Comparison of ENCODE assay signal across 2 cellular contexts in genomic region chr1:111097356-111098099, GRCh38.
A peak's percentile ranks its signal among the peaks of the same experiment; 100 is the strongest.
TF ChIP-seq lines count a peak whose summit lies in the region.

No MANE protein-coding gene starts in this region.

TF ChIP-seq in liver, 16 proteins besides CTCF, POLR2A, EP300 and RAD21:
- TF ChIP-seq, protein P1, sequence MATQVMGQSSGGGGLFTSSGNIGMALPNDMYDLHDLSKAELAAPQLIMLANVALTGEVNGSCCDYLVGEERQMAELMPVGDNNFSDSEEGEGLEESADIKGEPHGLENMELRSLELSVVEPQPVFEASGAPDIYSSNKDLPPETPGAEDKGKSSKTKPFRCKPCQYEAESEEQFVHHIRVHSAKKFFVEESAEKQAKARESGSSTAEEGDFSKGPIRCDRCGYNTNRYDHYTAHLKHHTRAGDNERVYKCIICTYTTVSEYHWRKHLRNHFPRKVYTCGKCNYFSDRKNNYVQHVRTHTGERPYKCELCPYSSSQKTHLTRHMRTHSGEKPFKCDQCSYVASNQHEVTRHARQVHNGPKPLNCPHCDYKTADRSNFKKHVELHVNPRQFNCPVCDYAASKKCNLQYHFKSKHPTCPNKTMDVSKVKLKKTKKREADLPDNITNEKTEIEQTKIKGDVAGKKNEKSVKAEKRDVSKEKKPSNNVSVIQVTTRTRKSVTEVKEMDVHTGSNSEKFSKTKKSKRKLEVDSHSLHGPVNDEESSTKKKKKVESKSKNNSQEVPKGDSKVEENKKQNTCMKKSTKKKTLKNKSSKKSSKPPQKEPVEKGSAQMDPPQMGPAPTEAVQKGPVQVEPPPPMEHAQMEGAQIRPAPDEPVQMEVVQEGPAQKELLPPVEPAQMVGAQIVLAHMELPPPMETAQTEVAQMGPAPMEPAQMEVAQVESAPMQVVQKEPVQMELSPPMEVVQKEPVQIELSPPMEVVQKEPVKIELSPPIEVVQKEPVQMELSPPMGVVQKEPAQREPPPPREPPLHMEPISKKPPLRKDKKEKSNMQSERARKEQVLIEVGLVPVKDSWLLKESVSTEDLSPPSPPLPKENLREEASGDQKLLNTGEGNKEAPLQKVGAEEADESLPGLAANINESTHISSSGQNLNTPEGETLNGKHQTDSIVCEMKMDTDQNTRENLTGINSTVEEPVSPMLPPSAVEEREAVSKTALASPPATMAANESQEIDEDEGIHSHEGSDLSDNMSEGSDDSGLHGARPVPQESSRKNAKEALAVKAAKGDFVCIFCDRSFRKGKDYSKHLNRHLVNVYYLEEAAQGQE (IDR thresholded peaks at IDR 0.05), result no peak
- peak in 1 of 2 donors; percentile 15 for TF ChIP-seq HNF4A (conservative IDR thresholded peaks at IDR 0.05)
- TF ChIP-seq SP1 (IDR thresholded peaks at IDR 0.05), result no peak
- TF ChIP-seq, protein P2, sequence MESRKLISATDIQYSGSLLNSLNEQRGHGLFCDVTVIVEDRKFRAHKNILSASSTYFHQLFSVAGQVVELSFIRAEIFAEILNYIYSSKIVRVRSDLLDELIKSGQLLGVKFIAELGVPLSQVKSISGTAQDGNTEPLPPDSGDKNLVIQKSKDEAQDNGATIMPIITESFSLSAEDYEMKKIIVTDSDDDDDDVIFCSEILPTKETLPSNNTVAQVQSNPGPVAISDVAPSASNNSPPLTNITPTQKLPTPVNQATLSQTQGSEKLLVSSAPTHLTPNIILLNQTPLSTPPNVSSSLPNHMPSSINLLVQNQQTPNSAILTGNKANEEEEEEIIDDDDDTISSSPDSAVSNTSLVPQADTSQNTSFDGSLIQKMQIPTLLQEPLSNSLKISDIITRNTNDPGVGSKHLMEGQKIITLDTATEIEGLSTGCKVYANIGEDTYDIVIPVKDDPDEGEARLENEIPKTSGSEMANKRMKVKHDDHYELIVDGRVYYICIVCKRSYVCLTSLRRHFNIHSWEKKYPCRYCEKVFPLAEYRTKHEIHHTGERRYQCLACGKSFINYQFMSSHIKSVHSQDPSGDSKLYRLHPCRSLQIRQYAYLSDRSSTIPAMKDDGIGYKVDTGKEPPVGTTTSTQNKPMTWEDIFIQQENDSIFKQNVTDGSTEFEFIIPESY (IDR thresholded peaks at IDR 0.05), result no peak
- no peak for TF ChIP-seq NR2F2 (IDR thresholded peaks at IDR 0.05)
- TF ChIP-seq RXRA (IDR thresholded peaks at IDR 0.05), result peak in 1 of 2 donors; percentile 5
- TF ChIP-seq FOXA2 (IDR thresholded peaks at IDR 0.05), result no peak

TF ChIP-seq in HepG2, 621 proteins besides CTCF, POLR2A, EP300 and RAD21:
- TF ChIP-seq NR3C1 (CRISPR knock-in tag; IDR thresholded peaks at IDR 0.05) (no peak), HMGXB4 (CRISPR knock-in tag; IDR thresholded peaks at IDR 0.05; ENCODE audit: borderline replicate concordance in 1 of 2, low read depth in 1 of 2) (no peak), PAF1 (CRISPR knock-in tag; IDR thresholded peaks at IDR 0.05) (no peak), ZNF543 (CRISPR knock-in tag; IDR thresholded peaks at IDR 0.05) (no peak), ONECUT2 (CRISPR knock-in tag; IDR thresholded peaks at IDR 0.05) (no peak), ZNF121 (CRISPR knock-in tag; IDR thresholded peaks at IDR 0.05) (no peak), KAT7 (CRISPR knock-in tag; IDR thresholded peaks at IDR 0.05; ENCODE audit: borderline replicate concordance) (no peak), ZFYVE20 (CRISPR knock-in tag; IDR thresholded peaks at IDR 0.05; ENCODE audit: borderline replicate concordance, low read depth) (no peak), ZNF557 (CRISPR knock-in tag; IDR thresholded peaks at IDR 0.05) (no peak), RBM39 (IDR thresholded peaks at IDR 0.05; ENCODE audit: low read depth, low read length, poor library complexity, severe bottlenecking) (no peak), ZNF12 (CRISPR knock-in tag; IDR thresholded peaks at IDR 0.05) (no peak), KAT8 (CRISPR knock-in tag; IDR thresholded peaks at IDR 0.05) (no peak), RBFOX2 (IDR thresholded peaks at IDR 0.05; ENCODE audit: low read depth, low read length) (no peak), THRA (CRISPR knock-in tag; IDR thresholded peaks at IDR 0.05; ENCODE audit: borderline replicate concordance) (no peak), ZC3H13 (CRISPR knock-in tag; IDR thresholded peaks at IDR 0.05) (no peak)
- TF ChIP-seq, protein P3, sequence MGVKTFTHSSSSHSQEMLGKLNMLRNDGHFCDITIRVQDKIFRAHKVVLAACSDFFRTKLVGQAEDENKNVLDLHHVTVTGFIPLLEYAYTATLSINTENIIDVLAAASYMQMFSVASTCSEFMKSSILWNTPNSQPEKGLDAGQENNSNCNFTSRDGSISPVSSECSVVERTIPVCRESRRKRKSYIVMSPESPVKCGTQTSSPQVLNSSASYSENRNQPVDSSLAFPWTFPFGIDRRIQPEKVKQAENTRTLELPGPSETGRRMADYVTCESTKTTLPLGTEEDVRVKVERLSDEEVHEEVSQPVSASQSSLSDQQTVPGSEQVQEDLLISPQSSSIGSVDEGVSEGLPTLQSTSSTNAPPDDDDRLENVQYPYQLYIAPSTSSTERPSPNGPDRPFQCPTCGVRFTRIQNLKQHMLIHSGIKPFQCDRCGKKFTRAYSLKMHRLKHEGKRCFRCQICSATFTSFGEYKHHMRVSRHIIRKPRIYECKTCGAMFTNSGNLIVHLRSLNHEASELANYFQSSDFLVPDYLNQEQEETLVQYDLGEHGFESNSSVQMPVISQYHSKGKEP (CRISPR knock-in tag; IDR thresholded peaks at IDR 0.05), result no peak
TF ChIP-seq in HepG2: peak in this region for 0.
